ENCODE assay signal across 1 cellular context in the genomic region with DNA sequence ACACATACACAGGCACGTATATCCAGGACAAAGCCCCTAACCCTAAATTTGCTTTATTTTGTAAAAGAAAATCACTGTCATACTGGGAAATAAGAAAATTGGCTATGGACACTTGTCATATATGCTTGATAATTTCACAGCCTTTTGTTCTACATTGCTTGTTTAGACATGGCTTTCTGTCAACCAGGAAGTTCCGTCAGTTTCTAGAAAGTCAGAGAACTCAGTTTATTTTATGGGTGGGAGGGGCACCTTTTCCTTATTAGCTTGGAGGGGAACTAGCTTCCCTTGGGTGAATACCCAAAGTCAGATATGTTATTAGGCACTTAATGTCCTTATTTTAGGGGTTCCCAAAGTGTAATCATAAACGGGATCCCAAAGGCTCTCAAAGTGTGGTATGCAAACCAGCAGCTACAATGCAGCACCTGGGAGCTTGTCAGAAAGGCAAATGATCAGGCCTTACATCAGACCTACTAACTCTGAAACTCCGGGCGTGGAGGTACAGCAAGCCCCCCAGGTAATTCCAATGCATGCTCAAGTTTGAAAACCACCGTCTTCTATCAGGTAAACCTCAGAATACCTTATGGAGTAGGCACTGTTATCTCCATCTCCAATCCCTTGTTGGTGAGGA.
TF ChIP-seq lines count a peak whose summit lies in the region.

No MANE protein-coding gene starts in this region.

TF ChIP-seq in GM12878, 131 proteins besides CTCF, POLR2A, EP300 and RAD21 (continued from another document):
- TF ChIP-seq, protein P1, sequence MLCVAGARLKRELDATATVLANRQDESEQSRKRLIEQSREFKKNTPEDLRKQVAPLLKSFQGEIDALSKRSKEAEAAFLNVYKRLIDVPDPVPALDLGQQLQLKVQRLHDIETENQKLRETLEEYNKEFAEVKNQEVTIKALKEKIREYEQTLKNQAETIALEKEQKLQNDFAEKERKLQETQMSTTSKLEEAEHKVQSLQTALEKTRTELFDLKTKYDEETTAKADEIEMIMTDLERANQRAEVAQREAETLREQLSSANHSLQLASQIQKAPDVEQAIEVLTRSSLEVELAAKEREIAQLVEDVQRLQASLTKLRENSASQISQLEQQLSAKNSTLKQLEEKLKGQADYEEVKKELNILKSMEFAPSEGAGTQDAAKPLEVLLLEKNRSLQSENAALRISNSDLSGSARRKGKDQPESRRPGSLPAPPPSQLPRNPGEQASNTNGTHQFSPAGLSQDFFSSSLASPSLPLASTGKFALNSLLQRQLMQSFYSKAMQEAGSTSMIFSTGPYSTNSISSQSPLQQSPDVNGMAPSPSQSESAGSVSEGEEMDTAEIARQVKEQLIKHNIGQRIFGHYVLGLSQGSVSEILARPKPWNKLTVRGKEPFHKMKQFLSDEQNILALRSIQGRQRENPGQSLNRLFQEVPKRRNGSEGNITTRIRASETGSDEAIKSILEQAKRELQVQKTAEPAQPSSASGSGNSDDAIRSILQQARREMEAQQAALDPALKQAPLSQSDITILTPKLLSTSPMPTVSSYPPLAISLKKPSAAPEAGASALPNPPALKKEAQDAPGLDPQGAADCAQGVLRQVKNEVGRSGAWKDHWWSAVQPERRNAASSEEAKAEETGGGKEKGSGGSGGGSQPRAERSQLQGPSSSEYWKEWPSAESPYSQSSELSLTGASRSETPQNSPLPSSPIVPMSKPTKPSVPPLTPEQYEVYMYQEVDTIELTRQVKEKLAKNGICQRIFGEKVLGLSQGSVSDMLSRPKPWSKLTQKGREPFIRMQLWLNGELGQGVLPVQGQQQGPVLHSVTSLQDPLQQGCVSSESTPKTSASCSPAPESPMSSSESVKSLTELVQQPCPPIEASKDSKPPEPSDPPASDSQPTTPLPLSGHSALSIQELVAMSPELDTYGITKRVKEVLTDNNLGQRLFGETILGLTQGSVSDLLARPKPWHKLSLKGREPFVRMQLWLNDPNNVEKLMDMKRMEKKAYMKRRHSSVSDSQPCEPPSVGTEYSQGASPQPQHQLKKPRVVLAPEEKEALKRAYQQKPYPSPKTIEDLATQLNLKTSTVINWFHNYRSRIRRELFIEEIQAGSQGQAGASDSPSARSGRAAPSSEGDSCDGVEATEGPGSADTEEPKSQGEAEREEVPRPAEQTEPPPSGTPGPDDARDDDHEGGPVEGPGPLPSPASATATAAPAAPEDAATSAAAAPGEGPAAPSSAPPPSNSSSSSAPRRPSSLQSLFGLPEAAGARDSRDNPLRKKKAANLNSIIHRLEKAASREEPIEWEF (IDR thresholded peaks at IDR 0.05; ENCODE audit: insufficient replicate concordance, low read depth, low read length): no peak
- TF ChIP-seq BCLAF1 (IDR thresholded peaks at IDR 0.05) (no peak), ZNF217 (IDR thresholded peaks at IDR 0.05) (no peak), TARDBP (IDR thresholded peaks at IDR 0.05; ENCODE audit: borderline replicate concordance) (no peak), BMI1 (IDR thresholded peaks at IDR 0.05; ENCODE audit: borderline replicate concordance) (no peak), YY1 (IDR thresholded peaks at IDR 0.05; ENCODE audit: low read depth, low read length) (no peak), IRF3 (IDR thresholded peaks at IDR 0.05) (no peak), MAX (IDR thresholded peaks at IDR 0.05; ENCODE audit: low read depth, low read length) (no peak), ZZZ3 (IDR thresholded peaks at IDR 0.05; ENCODE audit: control insufficient read depth, insufficient read length, low read depth) (no peak), TCF12 (IDR thresholded peaks at IDR 0.05; ENCODE audit: low read depth, low read length) (no peak)
